ENCODE assay signal across 8 cellular contexts in the genomic region with DNA sequence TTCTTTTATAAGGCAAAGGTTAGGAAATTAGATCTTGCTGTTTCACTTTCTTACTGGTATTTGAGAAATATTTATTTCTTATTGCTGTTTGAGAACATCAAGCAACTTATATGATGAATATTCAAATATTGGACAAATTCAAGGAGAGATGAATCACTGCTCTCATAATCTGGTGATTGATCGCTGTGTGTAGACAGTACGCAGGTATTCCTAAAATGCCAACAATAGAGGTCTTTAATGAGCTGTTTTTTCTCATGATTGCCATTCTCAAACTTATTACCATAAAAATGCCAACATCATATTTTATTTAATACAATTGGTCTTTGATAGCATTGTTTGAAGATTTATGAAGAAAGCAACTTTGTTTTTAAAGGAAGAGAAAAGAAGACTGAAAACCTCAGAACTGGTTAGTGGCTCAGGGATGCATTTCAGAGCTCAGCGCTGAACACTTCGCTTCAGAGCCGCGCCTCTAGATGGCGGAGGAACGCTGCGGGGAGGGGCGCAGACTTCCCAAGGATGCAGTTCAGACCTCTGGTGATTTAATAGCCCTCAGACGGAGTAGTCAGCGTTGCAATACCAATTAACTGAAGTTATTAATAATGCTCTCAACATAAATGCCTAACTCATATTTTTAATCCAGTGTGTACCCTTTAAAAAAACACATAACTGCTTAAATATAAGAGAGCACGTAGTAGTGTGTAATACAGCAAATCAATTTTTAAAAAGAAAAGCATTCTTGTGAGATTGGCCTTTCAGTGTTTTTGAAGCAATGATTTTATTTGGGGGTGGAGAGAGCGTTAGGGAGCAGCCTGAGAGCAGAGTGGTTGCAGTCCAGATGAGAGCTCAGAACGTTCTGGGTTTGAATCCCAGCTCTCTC. TPM values are rescaled to one million over a fixed set of nuclear protein-coding genes. Genes with fewer than 3 reads are reported as not detected.
DNase-seq lines count a peak whose midpoint lies in the region; ATAC-seq and TF ChIP-seq lines count a peak whose summit lies in the region.

No MANE protein-coding gene starts in this region.

- peak; percentile 28 to 76 (median 50) for TF ChIP-seq CTCF in heart left ventricle (IDR thresholded peaks at IDR 0.05)

- DNase-seq in SIG-M5 treated with dmso at 0.1 percent for 504 hours (lab: John Stamatoyannopoulos, UW; ENCODE audit: unreplicated experiment) = peak; percentile 39
- no peak for DNase-seq in SIG-M5 (lab: John Stamatoyannopoulos, UW)
- peak; percentile 33 to 77 (median 55) for DNase-seq in heart left ventricle
- DNase-seq in putamen (ENCODE audit: low spot score) = peak; percentile 18
- no peak for DNase-seq in Kasumi-1 (lab: John Stamatoyannopoulos, UW)

- no peak overlapping the region for H3K4me3 ChIP-seq in heart left ventricle

- TF ChIP-seq POLR2A in heart left ventricle (IDR thresholded peaks at IDR 0.05) = no peak

- ATAC-seq in HG03432 (IDR thresholded peaks at IDR 0.05; ENCODE audit: unreplicated experiment) = peak; percentile 62
- peak; percentile 97 for ATAC-seq in SK-N-SH treated with all-trans-retinoic acid at 6 μM for 48 hours
- peak; percentile 42 to 92 (median 82) for ATAC-seq in heart left ventricle
- no peak for ATAC-seq in HG03460 (IDR thresholded peaks at IDR 0.05; ENCODE audit: unreplicated experiment)

- intact Hi-C loops in heart left ventricle (cut with DNase I) = loop anchor here in 1 of 10 donors (5.0 kb wide), 1 partner anchor 98 kb away; no protein-coding TSS in a partner anchor

- H3K4me1 ChIP-seq in heart left ventricle = peaks cover 0 to 3% (median 0%) of the 10 kb centered on the region in 12 donors

- H3K9me3 ChIP-seq in heart left ventricle = no peaks in the 10 kb centered on the region

- H3K27me3 ChIP-seq in heart left ventricle = no peaks in the 10 kb centered on the region

- H3K36me3 ChIP-seq in heart left ventricle = no peaks in the 10 kb centered on the region

- WGBS in heart left ventricle, 4 donors = 24 to 25% (median 25%) methylated on average over 15 of the region's 15 CpGs

- no peak overlapping the region for H3K27ac ChIP-seq in heart left ventricle

TF ChIP-seq in SK-N-SH treated with all-trans-retinoic acid at 6 μM for 48 hours, 23 proteins besides CTCF, POLR2A, EP300 and RAD21:
- TF ChIP-seq ZC3H10 (CRISPR knock-in tag; IDR thresholded peaks at IDR 0.05) (no peak), ISL1 (CRISPR knock-in tag; IDR thresholded peaks at IDR 0.05) (0 out of 2 replicates have a peak, but pooled peaks have one; percentile 7)
TF ChIP-seq in SK-N-SH treated with all-trans-retinoic acid at 6 μM for 48 hours: peak in this region for 1.

RNA-seq across cellular contexts. Expression of gene STEAP4, which starts 38.5 kb away (rescaled TPM):
- total RNA-seq in heart left ventricle = 10 to 100 TPM in 8 of 9 donors, 1 to 10 TPM in 1; 7.2 to 47.1 (median 20.9) TPM
- polyA plus RNA-seq in heart left ventricle = 10 to 100 TPM in 1 of 2 donors, 1 to 10 TPM in 1; 6.8 to 14.2 TPM

Comparison
In these comparisons a context has a peak if more than half of its experiments do, and no peak if none do; other contexts are left out.
1. DNase-seq: peak in SIG-M5 treated with dmso at 0.1 percent for 504 hours (single experiment), heart left ventricle (5 of 5) and putamen (single experiment); none in SIG-M5 (single experiment) and Kasumi-1 (0 of 2).